17 cellular contexts compared by ENCODE assay signal in genomic region chr9:134539613-134540012, GRCh38.
"Had no signal": no experiment of that assay in that cellular context is flagged by ENCODE, and none has a peak within 500 bp of the region (broad histone marks: within the 10 kb centered on the region; RNA-seq: fewer than 3 reads in every experiment).

No MANE protein-coding gene starts in this region.

- H3K9me3 Mint-ChIP-seq: activated CD4-positive, alpha-beta memory T cell treated with anti-CD3 and anti-CD28 coated beads for 36 hours; activated naive CD8-positive, alpha-beta T cell treated with anti-CD3 and anti-CD28 coated beads, Interleukin-2, amount 10 ng/mL, durations not matched to agents 7 days and 5 days; activated T-helper 1 cell treated with anti-CD3 and anti-CD28 coated beads, Interleukin-12 subunit alpha, Interleukin-12 subunit beta, Interleukin-2, Interleukin-4 antibody, amounts not matched to agents 30 ng/mL and 10 ng/mL and 1 ng/mL, durations not matched to agents 14 hours and 24 hours and 36 hours; T-cell had no signal

- H3K36me3 Mint-ChIP-seq: activated CD4-positive, alpha-beta memory T cell treated with anti-CD3 and anti-CD28 coated beads for 36 hours; activated naive CD8-positive, alpha-beta T cell treated with anti-CD3 and anti-CD28 coated beads, Interleukin-2, amount 10 ng/mL, durations not matched to agents 7 days and 5 days; stimulated activated naive B cell treated with anti-CD40 and anti-IgM and Interleukin-4, amounts not matched to agents 10 μg/mL and 1 μg/mL and 100 μg/mL, for 72 hours; T-cell; WTC11 had no signal

- H3K4me1 ChIP-seq: psoas muscle, spleen had no signal

- H3K4me1 Mint-ChIP-seq: activated CD4-positive, alpha-beta T cell treated with anti-CD3 and anti-CD28 coated beads for 36 hours; activated naive CD8-positive, alpha-beta T cell treated with anti-CD3 and anti-CD28 coated beads, Interleukin-2, amount 10 ng/mL, durations not matched to agents 7 days and 5 days; stimulated activated naive B cell treated with anti-CD40 and anti-IgM and Interleukin-4, amounts not matched to agents 10 μg/mL and 1 μg/mL and 100 μg/mL, for 72 hours; T-cell had no signal

- H3K27ac ChIP-seq: epithelial cell of prostate, psoas muscle, spleen, tibial artery had no signal

- H3K4me3 Mint-ChIP-seq: activated CD4-positive, alpha-beta memory T cell treated with anti-CD3 and anti-CD28 coated beads for 36 hours; activated CD4-positive, alpha-beta T cell treated with anti-CD3 and anti-CD28 coated beads for 36 hours; activated naive CD8-positive, alpha-beta T cell treated with anti-CD3 and anti-CD28 coated beads, Interleukin-2, amount 10 ng/mL, durations not matched to agents 7 days and 5 days; activated T-helper 1 cell treated with anti-CD3 and anti-CD28 coated beads, Interleukin-12 subunit alpha, Interleukin-12 subunit beta, Interleukin-2, Interleukin-4 antibody, amounts not matched to agents 30 ng/mL and 10 ng/mL and 1 ng/mL, durations not matched to agents 14 hours and 24 hours and 36 hours; stimulated activated naive B cell treated with anti-CD40 and anti-IgM and Interleukin-4, amounts not matched to agents 10 μg/mL and 1 μg/mL and 100 μg/mL, for 72 hours; T-cell; WTC11 had no signal

- H3K27ac Mint-ChIP-seq: activated CD4-positive, alpha-beta memory T cell treated with anti-CD3 and anti-CD28 coated beads for 36 hours; activated CD4-positive, alpha-beta T cell treated with anti-CD3 and anti-CD28 coated beads for 36 hours; activated naive CD8-positive, alpha-beta T cell treated with anti-CD3 and anti-CD28 coated beads, Interleukin-2, amount 10 ng/mL, durations not matched to agents 7 days and 5 days; activated T-helper 1 cell treated with anti-CD3 and anti-CD28 coated beads, Interleukin-12 subunit alpha, Interleukin-12 subunit beta, Interleukin-2, Interleukin-4 antibody, amounts not matched to agents 30 ng/mL and 10 ng/mL and 1 ng/mL, durations not matched to agents 14 hours and 24 hours and 36 hours; stimulated activated naive B cell treated with anti-CD40 and anti-IgM and Interleukin-4, amounts not matched to agents 10 μg/mL and 1 μg/mL and 100 μg/mL, for 72 hours; T-cell; WTC11 had no signal

- H3K4me3 ChIP-seq: psoas muscle, spleen, tibial artery had no signal

- H3K9me3 ChIP-seq: psoas muscle, spleen, tibial artery had no signal

- DNase-seq: activated CD4-positive, alpha-beta memory T cell treated with anti-CD3 and anti-CD28 coated beads for 36 hours; activated CD4-positive, alpha-beta T cell treated with anti-CD3 and anti-CD28 coated beads for 36 hours; activated naive CD4-positive, alpha-beta T cell; activated naive CD8-positive, alpha-beta T cell treated with anti-CD3 and anti-CD28 coated beads, Interleukin-2, amount 10 ng/mL, durations not matched to agents 7 days and 5 days; activated T-cell treated with anti-CD3 and anti-CD28 coated beads for 4 hours; amygdala; caudate nucleus; foreskin melanocyte; mesendoderm; spleen; stimulated activated naive B cell treated with anti-CD40 and anti-IgM and Interleukin-4, amounts not matched to agents 10 μg/mL and 1 μg/mL and 100 μg/mL, for 72 hours; T-cell; tibial artery had no signal

- H3K27me3 Mint-ChIP-seq: activated CD4-positive, alpha-beta memory T cell treated with anti-CD3 and anti-CD28 coated beads for 36 hours had no signal

- H3K36me3 ChIP-seq: spleen, tibial artery had no signal
